38 cellular contexts compared by ENCODE assay signal in the genomic region with DNA sequence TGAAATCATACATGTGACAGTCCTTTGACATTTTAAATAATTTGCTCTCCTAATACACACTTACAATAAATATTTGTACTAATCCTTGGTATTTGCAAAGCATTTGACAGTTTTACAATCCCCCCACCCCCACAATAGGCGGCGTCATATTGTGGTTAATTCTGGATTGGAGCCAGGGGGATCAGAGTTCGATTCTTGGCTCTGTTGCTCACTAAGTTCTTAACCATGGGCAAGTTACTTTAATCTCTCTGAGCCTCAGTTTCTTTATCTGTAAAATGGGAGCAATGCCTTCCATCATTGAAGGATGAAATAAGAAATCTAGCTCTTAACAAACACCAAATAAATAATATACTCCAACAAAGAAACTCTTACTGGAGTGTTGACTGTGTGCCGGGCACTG. TPM values are rescaled to one million over a fixed set of nuclear protein-coding genes. Genes with fewer than 3 reads are reported as not detected.
"Had no signal": no experiment of that assay in that cellular context is flagged by ENCODE, and none has a peak within 500 bp of the region (broad histone marks: within the 10 kb centered on the region; RNA-seq: fewer than 3 reads in every experiment).

No MANE protein-coding gene starts in this region.

- H3K9me3 ChIP-seq: adrenal gland, body of pancreas, colonic mucosa, esophagus squamous epithelium, gastroesophageal sphincter, heart right ventricle had no signal

- ATAC-seq: activated CD4-positive, CD25-positive, alpha-beta regulatory T cell treated with anti-CD3 and anti-CD28 coated beads, Interleukin-2, amount 50 U/mL, for 24 hours; activated CD8-positive, alpha-beta T cell treated with anti-CD3 and anti-CD28 coated beads for 36 hours; activated T-cell treated with anti-CD3 and anti-CD28 coated beads, Interleukin-2, amount 50 U/mL, for 4 hours; activated T-helper 17 cell treated with anti-CD3 and anti-CD28 coated beads, Interleukin-2, amount 50 U/mL, for 72 hours; body of pancreas; gastroesophageal sphincter; heart right ventricle; T-helper 17 cell had no signal

- H3K9me3 Mint-ChIP-seq: activated B cell treated with CpG ODN at 0.5 μM for 24 hours; activated CD8-positive, alpha-beta T cell treated with anti-CD3 and anti-CD28 coated beads for 36 hours; activated T-cell treated with anti-CD3 and anti-CD28 coated beads, Interleukin-2, amount 50 U/mL, for 4 hours; activated T-helper 17 cell treated with anti-CD3 and anti-CD28 coated beads, Interleukin-2, amount 50 U/mL, for 72 hours; T-helper 2 cell treated with Interferon-gamma antibody and Interleukin-4, amounts not matched to agents 5 μg/mL and 100 μg/mL, for 36 hours had no signal

- H3K4me1 ChIP-seq: adrenal gland, body of pancreas, colonic mucosa, esophagus squamous epithelium, gastroesophageal sphincter had no signal

- H3K27ac ChIP-seq: adrenal gland, body of pancreas, cardiac muscle cell, colonic mucosa, epithelial cell of prostate, esophagus squamous epithelium, gastroesophageal sphincter, heart right ventricle, WERI-Rb-1 had no signal

- H3K27ac Mint-ChIP-seq: activated B cell treated with CpG ODN at 0.5 μM for 24 hours; activated CD8-positive, alpha-beta T cell treated with anti-CD3 and anti-CD28 coated beads for 36 hours; activated naive CD8-positive, alpha-beta T cell; activated T-helper 17 cell treated with anti-CD3 and anti-CD28 coated beads, Interleukin-2, amount 50 U/mL, for 72 hours; T-helper 17 cell; T-helper 2 cell treated with Interferon-gamma antibody and Interleukin-4, amounts not matched to agents 5 μg/mL and 100 μg/mL, for 36 hours had no signal

- H3K27me3 Mint-ChIP-seq: activated naive CD8-positive, alpha-beta T cell had no signal

- H3K4me3 ChIP-seq: adrenal gland, body of pancreas, cardiac muscle cell, colonic mucosa, esophagus squamous epithelium, gastroesophageal sphincter, heart right ventricle had no signal

- DNase-seq: activated B cell treated with CpG ODN at 0.5 μM for 24 hours; activated CD4-positive, alpha-beta T cell treated with anti-CD3 and anti-CD28 coated beads for 48 hours; activated CD4-positive, alpha-beta T cell treated with anti-CD3 and anti-CD28 coated beads, Interleukin-2, amount 50 U/mL, for 1 hour; activated CD4-positive, alpha-beta T cell treated with anti-CD3 and anti-CD28 coated beads, Interleukin-2, amount 50 U/mL, for 48 hours; activated CD8-positive, alpha-beta memory T cell treated with anti-CD3 and anti-CD28 coated beads for 24 hours; activated CD8-positive, alpha-beta T cell treated with anti-CD3 and anti-CD28 coated beads for 36 hours; activated effector memory CD4-positive, alpha-beta T cell treated with Interleukin-2 at 50 U/mL for 16 hours; activated gamma-delta T cell treated with Interleukin-2 at 50 U/mL for 16 hours; activated naive CD4-positive, alpha-beta T cell treated with anti-CD3 and anti-CD28 coated beads, Interleukin-2, amount 50 U/mL, for 16 hours; activated naive CD4-positive, alpha-beta T cell treated with Interleukin-2 at 50 U/mL for 16 hours; activated T-cell treated with anti-CD3 and anti-CD28 coated beads, Interleukin-2, amount 50 U/mL, for 4 hours; adrenal gland; amygdala; body of pancreas; central memory CD4-positive, alpha-beta T cell; cerebellar nuclear complex; colonic mucosa; effector CD8-positive, alpha-beta T cell; esophagus squamous epithelium; foreskin fibroblast; heart right ventricle; T-helper 1 cell; T-helper 17 cell; T1000 had no signal

- H3K4me1 Mint-ChIP-seq: activated B cell treated with CpG ODN at 0.5 μM for 24 hours; activated T-helper 17 cell treated with anti-CD3 and anti-CD28 coated beads, Interleukin-2, amount 50 U/mL, for 72 hours had no signal

- H3K36me3 ChIP-seq: adrenal gland, cardiac muscle cell, colonic mucosa, esophagus squamous epithelium, gastroesophageal sphincter, heart right ventricle, WERI-Rb-1 had no signal

- H3K27me3 ChIP-seq: adrenal gland, body of pancreas, cardiac muscle cell, colonic mucosa had no signal

- H3K4me3 Mint-ChIP-seq: activated B cell treated with CpG ODN at 0.5 μM for 24 hours; activated CD8-positive, alpha-beta T cell treated with anti-CD3 and anti-CD28 coated beads for 36 hours; activated naive CD8-positive, alpha-beta T cell; activated T-cell treated with anti-CD3 and anti-CD28 coated beads, Interleukin-2, amount 50 U/mL, for 4 hours; activated T-helper 17 cell treated with anti-CD3 and anti-CD28 coated beads, Interleukin-2, amount 50 U/mL, for 72 hours; T-helper 17 cell; T-helper 2 cell treated with Interferon-gamma antibody and Interleukin-4, amounts not matched to agents 5 μg/mL and 100 μg/mL, for 36 hours had no signal

- H3K36me3 Mint-ChIP-seq: activated naive CD8-positive, alpha-beta T cell had no signal

RNA-seq across cellular contexts. Expression of a gene that starts 23.8 kb away (rescaled TPM):
- total RNA-seq: activated B cell treated with CpG ODN at 0.5 μM for 24 hours; activated CD8-positive, alpha-beta T cell treated with anti-CD3 and anti-CD28 coated beads for 36 hours; activated T-cell treated with anti-CD3 and anti-CD28 coated beads, Interleukin-2, amount 50 U/mL, for 4 hours; activated T-helper 17 cell treated with anti-CD3 and anti-CD28 coated beads, Interleukin-2, amount 50 U/mL, for 72 hours; aorta; colonic mucosa; dermis microvascular lymphatic vessel endothelial cell; endothelial cell of umbilical vein; esophagus squamous epithelium; fibroblast of lung; gastroesophageal sphincter; glomerular endothelial cell; T-helper 17 cell had no signal
- polyA plus RNA-seq: adrenal gland, aorta, cardiac muscle cell, endothelial cell of umbilical vein, esophagus, fibroblast of lung had no signal

RNA-seq across cellular contexts. Expression of a gene that starts 38.6 kb away (rescaled TPM):
- total RNA-seq: activated B cell treated with CpG ODN at 0.5 μM for 24 hours; activated T-cell treated with anti-CD3 and anti-CD28 coated beads, Interleukin-2, amount 50 U/mL, for 4 hours; adrenal gland; aorta; colonic mucosa; dermis microvascular lymphatic vessel endothelial cell; endothelial cell of umbilical vein; esophagus squamous epithelium; fibroblast of lung; gastroesophageal sphincter; glomerular endothelial cell; heart right ventricle had no signal
- polyA plus RNA-seq: cardiac muscle cell, endothelial cell of umbilical vein, esophagus, fibroblast of lung, heart right ventricle had no signal
